Comparison of ENCODE assay signal across 8 cellular contexts in genomic region chr2:18178736-18179349, GRCh38.
DNase-seq lines count a peak whose midpoint lies in the region; ATAC-seq, FAIRE-seq and TF ChIP-seq lines count a peak whose summit lies in the region.

No MANE protein-coding gene starts in this region.

- H3K27me3 Mint-ChIP-seq in astrocyte (ENCODE audit: low read depth, unreplicated experiment), result peaks cover 3% of the 10 kb centered on the region

- peak; percentile 26 for FAIRE-seq in astrocyte (lab: Jason Lieb, UNC)

- H3K27ac Mint-ChIP-seq in astrocyte (ENCODE audit: unreplicated experiment), result no peak overlapping the region

- H3K9me3 ChIP-seq in astrocyte (ENCODE audit: insufficient read depth, low read depth, low read length), result no peaks in the 10 kb centered on the region

- no peak overlapping the region for H3K4me3 Mint-ChIP-seq in astrocyte (ENCODE audit: unreplicated experiment)

- no peaks in the 10 kb centered on the region for H4K20me1 ChIP-seq in astrocyte (ENCODE audit: insufficient read depth, low read length)

- H3K27ac ChIP-seq in astrocyte (ENCODE audit: low read depth, low read length), result no peak overlapping the region

- no peaks in the 10 kb centered on the region for H3K4me1 ChIP-seq in astrocyte (ENCODE audit: insufficient read depth, low read length)

- peak; percentile 81 for ATAC-seq in GM19324 (IDR thresholded peaks at IDR 0.05; ENCODE audit: low FRiP score, unreplicated experiment)
- peak; percentile 87 for ATAC-seq in HG03342 (IDR thresholded peaks at IDR 0.05; ENCODE audit: unreplicated experiment)
- no peak for ATAC-seq in GM21529 (IDR thresholded peaks at IDR 0.05; ENCODE audit: unreplicated experiment)

- H3K9ac ChIP-seq in astrocyte (ENCODE audit: low read length), result no peak overlapping the region

- H3K9me3 Mint-ChIP-seq in astrocyte (ENCODE audit: unreplicated experiment), result no peaks in the 10 kb centered on the region

- H3K4me1 Mint-ChIP-seq in astrocyte (ENCODE audit: low read depth, unreplicated experiment), result no peaks in the 10 kb centered on the region

- no peaks in the 10 kb centered on the region for H3K27me3 ChIP-seq in astrocyte (ENCODE audit: insufficient read depth, low read length)

- TF ChIP-seq CTCF in astrocyte (IDR thresholded peaks at IDR 0.05; ENCODE audit: insufficient read depth, low read depth, low read length), result peak; percentile 90

- H3K4me3 ChIP-seq in astrocyte (ENCODE audit: insufficient read depth, low read depth, low read length), result no peak overlapping the region

- H3K79me2 ChIP-seq in astrocyte (ENCODE audit: insufficient read depth, low read length), result no peaks in the 10 kb centered on the region

- H3K36me3 Mint-ChIP-seq in astrocyte (ENCODE audit: low read depth, unreplicated experiment), result no peaks in the 10 kb centered on the region

- no peak overlapping the region for H3K4me2 ChIP-seq in astrocyte (ENCODE audit: low read length)

- no peak overlapping the region for H2AFZ ChIP-seq in astrocyte (ENCODE audit: low read depth, low read length)

- no peaks in the 10 kb centered on the region for H3K36me3 ChIP-seq in astrocyte (ENCODE audit: insufficient read depth, low read length)

- DNase-seq in Daoy (ENCODE audit: low read depth) (peak; percentile 41), NCI-H524 treated with DMSO at 0.1 percent for 48 hours (lab: John Stamatoyannopoulos, UW) (peak; percentile 8), astrocyte (ENCODE audit: low read depth) (peak; percentile 43), iPS DF 19.7 (ENCODE audit: low read depth, low spot score) (peak; percentile 17)
- peak; percentile 1 to 6 for DNase-seq in stimulated activated CD4-positive, alpha-beta T cell treated with anti-CD3 and anti-CD28 coated beads, Interleukin-4, amount 100 ng/mL, for 48 hours (ENCODE audit: low read depth in 2 of 2)
